In the genomic region with DNA sequence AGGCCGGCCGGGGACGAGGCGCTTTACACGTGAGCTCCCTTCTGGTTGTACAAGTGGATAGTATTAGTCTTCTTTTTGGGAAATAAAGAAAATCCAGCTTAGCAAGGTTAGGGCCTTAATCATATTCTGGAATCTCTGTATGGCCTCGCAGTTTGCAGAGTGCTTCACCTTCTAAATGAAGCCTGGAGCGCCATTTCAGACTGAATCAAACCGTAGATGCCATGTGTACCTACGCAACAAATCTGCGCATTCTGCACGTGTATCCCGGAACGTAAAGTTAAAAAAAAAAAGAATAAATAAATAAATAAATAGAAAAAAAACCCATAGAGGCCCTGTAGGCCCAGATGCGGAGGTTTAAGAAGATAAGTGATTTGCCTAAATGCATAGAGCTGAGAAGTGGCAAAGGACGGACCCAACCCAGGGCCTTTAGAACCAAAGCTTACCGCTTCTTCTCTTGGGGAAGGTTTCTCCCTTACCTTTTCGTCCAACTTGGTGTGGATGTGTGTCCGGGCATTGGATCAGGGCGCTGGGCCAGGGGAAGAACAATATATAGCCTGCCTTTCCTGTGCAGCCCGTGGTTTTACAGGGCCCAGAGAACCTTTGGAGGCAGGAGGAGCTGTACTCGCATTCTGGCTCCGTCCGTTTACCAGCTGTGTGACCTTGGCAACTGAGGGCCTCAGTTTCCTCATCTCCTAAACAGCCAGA, we compare ENCODE assay signal across 8 cellular contexts. TPM values are rescaled to one million over a fixed set of nuclear protein-coding genes. Genes with fewer than 3 reads are reported as not detected.
DNase-seq lines count a peak whose midpoint lies in the region; ATAC-seq and TF ChIP-seq lines count a peak whose summit lies in the region.

No MANE protein-coding gene starts in this region.

- H3K4me3 ChIP-seq in H7 (ENCODE audit: insufficient read depth, low read depth, low read length) (peak overlapping the region; percentile 85), hepatocyte (no peak overlapping the region), skeletal muscle tissue (ENCODE audit: low read length in 3 of 3) (peak overlapping the region; percentile 60 to 74 (median 67))

- H4K20me1 ChIP-seq in hepatocyte (ENCODE audit: insufficient read depth, poor library complexity, severe bottlenecking), result no peaks in the 10 kb centered on the region

- H3K4me3 Mint-ChIP-seq in activated naive CD8-positive, alpha-beta T cell treated with anti-CD3 and anti-CD28 coated beads for 36 hours, result peak overlapping the region; percentile 10
- no peak overlapping the region for H3K4me3 Mint-ChIP-seq in activated CD4-positive, alpha-beta T cell treated with anti-CD3 and anti-CD28 coated beads, Interleukin-2, amount 10 ng/mL, durations not matched to agents 7 days and 5 days

- peak overlapping the region; percentile 19 for H2AFZ ChIP-seq in hepatocyte

- H3K27me3 Mint-ChIP-seq in activated naive CD8-positive, alpha-beta T cell treated with anti-CD3 and anti-CD28 coated beads for 36 hours, result peaks cover 60% of the 10 kb centered on the region
- peaks cover 59% of the 10 kb centered on the region for H3K27me3 Mint-ChIP-seq in activated CD4-positive, alpha-beta T cell treated with anti-CD3 and anti-CD28 coated beads, Interleukin-2, amount 10 ng/mL, durations not matched to agents 7 days and 5 days

- H3K9ac ChIP-seq in skeletal muscle tissue (ENCODE audit: low read depth in 1 of 3, low read length in 3 of 3), result peak overlapping the region; percentile 32 to 74 (median 33)

- no peaks in the 10 kb centered on the region for H3K36me3 ChIP-seq in H7 (replicated peaks; ENCODE audit: control insufficient read depth, insufficient read depth, low read length)
- H3K36me3 ChIP-seq in hepatocyte (replicated peaks; ENCODE audit: insufficient read depth, low read depth), result no peaks in the 10 kb centered on the region
- no peaks in the 10 kb centered on the region for H3K36me3 ChIP-seq in skeletal muscle tissue (ENCODE audit: control insufficient read depth in 3 of 3, insufficient read depth in 3 of 3, low read length in 3 of 3)

- TF ChIP-seq CTCF in hepatocyte (IDR thresholded peaks at IDR 0.05; ENCODE audit: poor library complexity), result no peak

- peak overlapping the region; percentile 87 for H3K4me2 ChIP-seq in hepatocyte

- H3K36me3 Mint-ChIP-seq in activated naive CD8-positive, alpha-beta T cell treated with anti-CD3 and anti-CD28 coated beads for 36 hours, result no peaks in the 10 kb centered on the region
- no peaks in the 10 kb centered on the region for H3K36me3 Mint-ChIP-seq in activated CD4-positive, alpha-beta T cell treated with anti-CD3 and anti-CD28 coated beads, Interleukin-2, amount 10 ng/mL, durations not matched to agents 7 days and 5 days (ENCODE audit: low read depth)

- H3K79me2 ChIP-seq in hepatocyte, result peaks cover 29% of the 10 kb centered on the region

- no peaks in the 10 kb centered on the region for H3K9me3 Mint-ChIP-seq in activated naive CD8-positive, alpha-beta T cell treated with anti-CD3 and anti-CD28 coated beads for 36 hours
- no peaks in the 10 kb centered on the region for H3K9me3 Mint-ChIP-seq in activated CD4-positive, alpha-beta T cell treated with anti-CD3 and anti-CD28 coated beads, Interleukin-2, amount 10 ng/mL, durations not matched to agents 7 days and 5 days

- no peak overlapping the region for H3K27ac Mint-ChIP-seq in activated naive CD8-positive, alpha-beta T cell treated with anti-CD3 and anti-CD28 coated beads for 36 hours
- no peak overlapping the region for H3K27ac Mint-ChIP-seq in activated CD4-positive, alpha-beta T cell treated with anti-CD3 and anti-CD28 coated beads, Interleukin-2, amount 10 ng/mL, durations not matched to agents 7 days and 5 days

- DNase-seq in H7 (no peak), hepatocyte (ENCODE audit: low spot score) (no peak), left lobe of liver (ENCODE audit: low spot score) (no peak), UCSD-AML1 (lab: John Stamatoyannopoulos, UW; ENCODE audit: unreplicated experiment) (no peak)
- DNase-seq in activated naive CD8-positive, alpha-beta T cell treated with anti-CD3 and anti-CD28 coated beads for 36 hours, result no peak
- no peak for DNase-seq in activated CD4-positive, alpha-beta T cell treated with anti-CD3 and anti-CD28 coated beads, Interleukin-2, amount 10 ng/mL, durations not matched to agents 7 days and 5 days

- peaks cover 6% of the 10 kb centered on the region for H3K4me1 Mint-ChIP-seq in activated naive CD8-positive, alpha-beta T cell treated with anti-CD3 and anti-CD28 coated beads for 36 hours
- peaks cover 5% of the 10 kb centered on the region for H3K4me1 Mint-ChIP-seq in activated CD4-positive, alpha-beta T cell treated with anti-CD3 and anti-CD28 coated beads, Interleukin-2, amount 10 ng/mL, durations not matched to agents 7 days and 5 days

- 62% methylated on average over 23 of the region's 23 CpGs for WGBS in hepatocyte (ENCODE audit: low lambda C conversion rate, missing lambda C conversion rate)

- no peaks in the 10 kb centered on the region for H3K9me2 ChIP-seq in hepatocyte (replicated peaks; ENCODE audit: insufficient read depth)

- POLR2A ChIA-PET in activated CD4-positive, alpha-beta T cell treated with anti-CD3 and anti-CD28 coated beads, Interleukin-2, amount 10 ng/mL, durations not matched to agents 7 days and 5 days (lab: Charles Lee), result no interaction called here

- ATAC-seq in HG03196 (IDR thresholded peaks at IDR 0.05; ENCODE audit: unreplicated experiment), result no peak
- no peak for ATAC-seq in left lobe of liver

- CTCF ChIA-PET in activated CD4-positive, alpha-beta T cell treated with anti-CD3 and anti-CD28 coated beads, Interleukin-2, amount 10 ng/mL, durations not matched to agents 7 days and 5 days (lab: Charles Lee), result no interaction called here

- H3K27me3 ChIP-seq in H7 (ENCODE audit: control insufficient read depth, insufficient read depth, low read length), result peaks cover 11% of the 10 kb centered on the region; the same call in 1 of the 2 replicates
- H3K27me3 ChIP-seq in hepatocyte, result no peaks in the 10 kb centered on the region
- peaks cover 0 to 11% (median 7%) of the 10 kb centered on the region in 3 donors for H3K27me3 ChIP-seq in skeletal muscle tissue (ENCODE audit: control insufficient read depth in 3 of 3, insufficient read depth in 3 of 3, low read length in 3 of 3)

- H3K9me3 ChIP-seq in hepatocyte (ENCODE audit: low read depth), result no peaks in the 10 kb centered on the region
- H3K9me3 ChIP-seq in skeletal muscle tissue (ENCODE audit: control insufficient read depth in 3 of 3, low read length in 3 of 3), result no peaks in the 10 kb centered on the region

- no peak overlapping the region for H3K27ac ChIP-seq in hepatocyte
- no peak overlapping the region for H3K27ac ChIP-seq in skeletal muscle tissue (ENCODE audit: low read depth, low read length)

- H3K4me1 ChIP-seq in hepatocyte (ENCODE audit: insufficient read depth) (peaks cover 29% of the 10 kb centered on the region), skeletal muscle tissue (ENCODE audit: control insufficient read depth in 3 of 3, insufficient read depth in 3 of 3, low read length in 3 of 3) (peaks cover 0 to 4% (median 3%) of the 10 kb centered on the region in 3 donors)

RNA-seq across cellular contexts. Expression of gene P3H2, which starts 0.5 kb away (rescaled TPM):
- 44.7 and 72.7 TPM in 2 replicates for total RNA-seq in H7 (2014; rRNA removed; shearing (Covaris generic))
- not detected for total RNA-seq in activated naive CD8-positive, alpha-beta T cell treated with anti-CD3 and anti-CD28 coated beads for 36 hours
- 14.5 and 29.7 TPM in 2 replicates for total RNA-seq in hepatocyte
- 14.5 and 17.1 TPM in 2 replicates for polyA plus RNA-seq in hepatocyte
- 19.8 TPM for total RNA-seq in skeletal muscle tissue
- total RNA-seq in left lobe of liver, result 3.9 TPM
- total RNA-seq in activated CD4-positive, alpha-beta T cell treated with anti-CD3 and anti-CD28 coated beads, Interleukin-2, amount 10 ng/mL, durations not matched to agents 7 days and 5 days, result not detected
